ENCODE assay signal across 8 cellular contexts in genomic region chr5:128498844-128499455, GRCh38. TPM values are rescaled to one million over a fixed set of nuclear protein-coding genes. Genes with fewer than 3 reads are reported as not detected.
DNase-seq lines count a peak whose midpoint lies in the region; ATAC-seq, FAIRE-seq and TF ChIP-seq lines count a peak whose summit lies in the region.

No MANE protein-coding gene starts in this region.

- intact Hi-C loops in transverse colon (cut with DNase I; ENCODE audit: low total_unique reads) = loop anchor here (10.0 kb wide), 1 partner anchor 284 kb away; no protein-coding TSS in a partner anchor

- no peak for TF ChIP-seq POLR2A in transverse colon (IDR thresholded peaks at IDR 0.05)

- 39 to 45% methylated on average over 5 of the region's 5 CpGs for WGBS in transverse colon (ENCODE audit: low coverage in 1 of 2), 2 donors

- DNase-seq in AG09309 (ENCODE audit: low read depth) (peak; percentile 41), RCC 7860 (ENCODE audit: low spot score) (no peak), frontal cortex (ENCODE audit: low spot score in 2 of 2) (peak in 1 of 2 donors; percentile 6), transverse colon (no peak)
- no peak for DNase-seq in stimulated activated CD4-positive, alpha-beta T cell treated with anti-CD3 and anti-CD28 coated beads, Interleukin-4, amount 100 ng/mL, for 4 hours
- no peak for DNase-seq in activated effector memory CD4-positive, alpha-beta T cell treated with Interleukin-2 at 50 U/mL for 16 hours

- peak; percentile 38 for TF ChIP-seq CTCF in AG09309 (IDR thresholded peaks at IDR 0.05; ENCODE audit: control insufficient read depth, insufficient read depth, low read depth, low read length, missing control alignments)
- peak in 4 of 5 experiments; percentile 23 to 47 (median 40) for TF ChIP-seq CTCF in transverse colon (IDR thresholded peaks at IDR 0.05)

- in situ Hi-C loops in transverse colon (cut with MboI; ENCODE audit: low pct_ligation_motif_present in 1 of 4, low pct_unique_long_range_greater_than_20kb in 1 of 4, low sequenced_read_pairs in 3 of 4) = loop anchor here in 3 of 4 donors (5.0 to 10.0 kb wide), 2 partner anchors 284 to 287 kb away; no protein-coding TSS in a partner anchor

- peak; percentile 69 for FAIRE-seq in RCC 7860 (lab: Jason Lieb, UNC)
- peak; percentile 19 for FAIRE-seq in frontal cortex (lab: Jason Lieb, UNC)

- no peaks in the 10 kb centered on the region for H3K4me1 ChIP-seq in transverse colon

- TF ChIP-seq EP300 in transverse colon (IDR thresholded peaks at IDR 0.05; ENCODE audit: low read depth) = no peak

- H3K9me3 ChIP-seq in transverse colon = peaks cover 5 to 6% of the 10 kb centered on the region in 2 donors

- ATAC-seq in GM18909 (IDR thresholded peaks at IDR 0.05; ENCODE audit: poor library complexity, unreplicated experiment) (peak; percentile 38), HG02973 (IDR thresholded peaks at IDR 0.05; ENCODE audit: unreplicated experiment) (no peak)

- no peaks in the 10 kb centered on the region for H3K36me3 ChIP-seq in transverse colon

- H3K27ac ChIP-seq in transverse colon = no peak overlapping the region

- H3K4me3 ChIP-seq in AG09309 (ENCODE audit: control insufficient read depth, low read depth, low read length) (no peak overlapping the region), transverse colon (no peak overlapping the region)

- no peaks in the 10 kb centered on the region for H3K27me3 ChIP-seq in transverse colon

RNA-seq across cellular contexts. Expression of gene FBN2, which starts 39.1 kb away (rescaled TPM):
- total RNA-seq in frontal cortex = 7.7 TPM
- total RNA-seq in transverse colon = 10 to 100 TPM in 1 of 4 donors, 1 to 10 TPM in 1, under 1 TPM in 2; 0.79 to 16.1 (median 2.6) TPM
